16 cellular contexts compared by ENCODE assay signal in the genomic region with DNA sequence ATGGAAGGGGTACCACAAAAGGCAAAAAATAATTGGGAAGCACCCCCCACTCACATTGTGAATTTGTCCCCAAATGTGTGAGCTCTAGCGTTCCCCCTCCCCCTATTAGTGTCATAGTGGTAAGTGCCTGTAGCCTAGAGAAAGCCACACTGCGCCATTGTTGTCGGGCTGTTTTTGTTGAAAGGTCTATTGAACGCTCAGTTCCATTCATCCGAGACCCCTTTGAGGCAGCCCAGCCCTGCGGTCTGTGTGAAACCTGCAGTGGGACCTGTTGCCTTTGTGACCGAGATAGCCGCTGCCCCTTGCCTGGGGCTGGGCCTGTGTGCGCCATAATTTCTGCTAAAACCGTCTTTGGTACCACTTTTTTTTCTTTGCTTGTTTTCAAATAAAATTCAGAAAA. TPM values are rescaled to one million over a fixed set of nuclear protein-coding genes. Genes with fewer than 3 reads are reported as not detected.
DNase-seq lines count a peak whose midpoint lies in the region; ATAC-seq and TF ChIP-seq lines count a peak whose summit lies in the region.
"Had no signal": no experiment of that assay in that cellular context is flagged by ENCODE, and none has a peak within 500 bp of the region (broad histone marks: within the 10 kb centered on the region; RNA-seq: fewer than 3 reads in every experiment).

No MANE protein-coding gene starts in this region.

- no peak for DNase-seq in CD4-positive, alpha-beta memory T cell
- peak; percentile 32 for DNase-seq in neural crest cell (ENCODE audit: low read depth, low spot score)
- no peak for DNase-seq in NCI-H2081 (lab: John Stamatoyannopoulos, UW)
- no peak for DNase-seq in chondrocyte (ENCODE audit: low spot score)
- DNase-seq: activated CD8-positive, alpha-beta T cell treated with anti-CD3 and anti-CD28 coated beads, Interleukin-2, amount 10 ng/mL, durations not matched to agents 7 days and 5 days; activated effector memory CD4-positive, alpha-beta T cell treated with anti-CD3 and anti-CD28 coated beads, Interleukin-2, amount 50 U/mL, for 16 hours; GM23248; NCI-H1694 treated with DMSO at 0.1 percent for 48 hours; NCI-H524; OCI-M1 had no signal

- H3K4me2 ChIP-seq in Loucy (ENCODE audit: low read depth, low read length, poor library complexity, severe bottlenecking), result peak overlapping the region; percentile 92

- no peak overlapping the region for H3K4me3 ChIP-seq in CD4-positive, alpha-beta memory T cell (ENCODE audit: low read length in 2 of 2)
- no peak overlapping the region for H3K4me3 ChIP-seq in Loucy (ENCODE audit: low read length, poor library complexity, severe bottlenecking)
- H3K4me3 ChIP-seq: GM23248, hepatocyte, SK-N-MC had no signal

- no peaks in the 10 kb centered on the region for H3K9me2 ChIP-seq in Loucy (replicated peaks; ENCODE audit: low read depth, low read length)

- peaks cover 28% of the 10 kb centered on the region for H3K4me1 ChIP-seq in CD4-positive, alpha-beta memory T cell (ENCODE audit: insufficient read depth, low read length)
- peaks cover 3% of the 10 kb centered on the region for H3K4me1 ChIP-seq in Loucy (ENCODE audit: insufficient read depth, low read length, poor library complexity, severe bottlenecking)

- H3K4me3 Mint-ChIP-seq in CD4-positive, alpha-beta memory T cell, result peak overlapping the region in 5 of 8 donors; percentile 12 to 71 (median 35)
- H3K4me3 Mint-ChIP-seq in neural crest cell (peak overlapping the region; percentile 94), chondrocyte (ENCODE audit: unreplicated experiment) (no peak overlapping the region)
- H3K4me3 Mint-ChIP-seq: activated CD8-positive, alpha-beta T cell treated with anti-CD3 and anti-CD28 coated beads, Interleukin-2, amount 10 ng/mL, durations not matched to agents 7 days and 5 days had no signal

- H3K36me3 Mint-ChIP-seq in CD4-positive, alpha-beta memory T cell, result peaks cover 5 to 20% of the 10 kb centered on the region in 2 donors
- H3K36me3 Mint-ChIP-seq in neural crest cell (ENCODE audit: low read depth), result peaks cover 2% of the 10 kb centered on the region
- H3K36me3 Mint-ChIP-seq in chondrocyte (ENCODE audit: low read depth), result no peaks in the 10 kb centered on the region

- H3K9me3 Mint-ChIP-seq in CD4-positive, alpha-beta memory T cell, result peaks cover 0 to 2% (median 0%) of the 10 kb centered on the region in 8 donors
- no peaks in the 10 kb centered on the region for H3K9me3 Mint-ChIP-seq in neural crest cell
- no peaks in the 10 kb centered on the region for H3K9me3 Mint-ChIP-seq in chondrocyte (ENCODE audit: low read depth)

- peaks cover 57% of the 10 kb centered on the region for H3K79me2 ChIP-seq in Loucy (ENCODE audit: insufficient read depth, low read length)

- H4K20me1 ChIP-seq in Loucy (ENCODE audit: insufficient read depth, low read length, poor library complexity, severe bottlenecking), result peaks cover 12% of the 10 kb centered on the region

- peak overlapping the region in 3 of 7 donors; percentile 32 to 63 (median 54) for H3K27ac Mint-ChIP-seq in CD4-positive, alpha-beta memory T cell
- H3K27ac Mint-ChIP-seq in neural crest cell (ENCODE audit: unreplicated experiment) (peak overlapping the region; percentile 78), chondrocyte (ENCODE audit: unreplicated experiment) (no peak overlapping the region)
- H3K27ac Mint-ChIP-seq: activated CD8-positive, alpha-beta T cell treated with anti-CD3 and anti-CD28 coated beads, Interleukin-2, amount 10 ng/mL, durations not matched to agents 7 days and 5 days had no signal

- no peaks in the 10 kb centered on the region for H3F3A ChIP-seq in Loucy (ENCODE audit: low read depth)

- TF ChIP-seq CTCF in Loucy (conservative IDR thresholded peaks at IDR 0.05; ENCODE audit: low read length) (no peak), neural crest cell (conservative IDR thresholded peaks at IDR 0.05) (no peak), chondrocyte (IDR thresholded peaks at IDR 0.05) (no peak)

- no peak overlapping the region for H3K9ac ChIP-seq in Loucy (ENCODE audit: low read depth, low read length, poor library complexity, severe bottlenecking)
- H3K9ac ChIP-seq: GM23248 had no signal

- H3K27ac ChIP-seq in CD4-positive, alpha-beta memory T cell (ENCODE audit: low read depth, low read length), result no peak overlapping the region
- H3K27ac ChIP-seq in cingulate gyrus (ENCODE audit: low read depth, low read length), result peak overlapping the region; percentile 10
- H3K27ac ChIP-seq: GM23248, hepatocyte, SK-N-MC had no signal

- intact Hi-C loops in CD4-positive, alpha-beta memory T cell (cut with micrococcal nuclease), result no loop called here

- no peaks in the 10 kb centered on the region for H3K27me3 ChIP-seq in CD4-positive, alpha-beta memory T cell (ENCODE audit: insufficient read depth, low read length)
- no peaks in the 10 kb centered on the region for H3K27me3 ChIP-seq in Loucy (ENCODE audit: insufficient read depth, low read length, poor library complexity, severe bottlenecking)
- H3K27me3 ChIP-seq: hepatocyte had no signal

- H3K4me1 Mint-ChIP-seq in CD4-positive, alpha-beta memory T cell, result peaks cover 15 to 51% (median 32%) of the 10 kb centered on the region in 4 donors
- peaks cover 37% of the 10 kb centered on the region for H3K4me1 Mint-ChIP-seq in neural crest cell
- H3K4me1 Mint-ChIP-seq in chondrocyte (ENCODE audit: low read depth), result peaks cover 25% of the 10 kb centered on the region

- peaks cover 30% of the 10 kb centered on the region for H3K36me3 ChIP-seq in CD4-positive, alpha-beta memory T cell (ENCODE audit: insufficient read depth, low read length)
- no peaks in the 10 kb centered on the region; the same call in 1 of the 2 replicates for H3K36me3 ChIP-seq in Loucy (ENCODE audit: insufficient read depth, low read length)

- ATAC-seq in GM18907 (IDR thresholded peaks at IDR 0.05; ENCODE audit: unreplicated experiment) (no peak), HG03097 (IDR thresholded peaks at IDR 0.05; ENCODE audit: low FRiP score, unreplicated experiment) (no peak)
- ATAC-seq: activated CD8-positive, alpha-beta T cell treated with anti-CD3 and anti-CD28 coated beads, Interleukin-2, amount 10 ng/mL, durations not matched to agents 7 days and 5 days had no signal

- CTCF ChIA-PET in CD4-positive, alpha-beta memory T cell (lab: Charles Lee; ENCODE audit: partially characterized antibody), result interaction anchor here (0.9 kb wide), 1 partner anchor 25 kb away, joined by 5 read pairs; the partner anchor contains the start of gene MAPK8IP3

- no peaks in the 10 kb centered on the region for H3K27me3 Mint-ChIP-seq in CD4-positive, alpha-beta memory T cell
- H3K27me3 Mint-ChIP-seq in neural crest cell (ENCODE audit: low read depth) (no peaks in the 10 kb centered on the region), chondrocyte (ENCODE audit: low read depth) (no peaks in the 10 kb centered on the region)

- no peaks in the 10 kb centered on the region for H3K9me3 ChIP-seq in CD4-positive, alpha-beta memory T cell (ENCODE audit: control insufficient read depth in 1 of 2, low read length in 2 of 2)
- H3K9me3 ChIP-seq in Loucy (ENCODE audit: insufficient read depth, low read depth, low read length), result no peaks in the 10 kb centered on the region

- POLR2A ChIA-PET in CD4-positive, alpha-beta memory T cell (lab: Charles Lee; ENCODE audit: partially characterized antibody), result no interaction called here

- no peak overlapping the region for H2AFZ ChIP-seq in Loucy (ENCODE audit: low read length)
- H2AFZ ChIP-seq: GM23248, hepatocyte had no signal

RNA-seq across cellular contexts. Expression of gene JPT2, which starts 3.0 kb away (rescaled TPM):
- 10 to 100 TPM; 38.1 to 43.1 TPM for total RNA-seq in CD4-positive, alpha-beta memory T cell
- 10 to 100 TPM in 1 of 2 donors, 1 to 10 TPM in 1; 4.8 to 10.7 TPM for polyA plus RNA-seq in CD4-positive, alpha-beta memory T cell
- total RNA-seq in neural crest cell, result 247 and 261 TPM in 2 replicates
- 59.2 to 65.9 TPM (median 63.0 TPM) in 3 replicates for total RNA-seq in chondrocyte

RNA-seq across cellular contexts. Expression of gene MAPK8IP3, which starts 25.0 kb away (rescaled TPM):
- 100 to 1,000 TPM; 238 to 248 TPM for total RNA-seq in CD4-positive, alpha-beta memory T cell
- 1 to 10 TPM in 1 of 2 donors, under 1 TPM in 1; 0.86 to 4.6 TPM for polyA plus RNA-seq in CD4-positive, alpha-beta memory T cell
- total RNA-seq in neural crest cell, result 111 and 113 TPM in 2 replicates
- total RNA-seq in chondrocyte, result 53.8 to 66.0 TPM (median 56.4 TPM) in 3 replicates
